ENCODE assay signal across 12 cellular contexts in genomic region chr9:134474656-134475050, GRCh38.
DNase-seq lines count a peak whose midpoint lies in the region; ATAC-seq and TF ChIP-seq lines count a peak whose summit lies in the region.
"Had no signal": no experiment of that assay in that cellular context is flagged by ENCODE, and none has a peak within 500 bp of the region (broad histone marks: within the 10 kb centered on the region; RNA-seq: fewer than 3 reads in every experiment).

No MANE protein-coding gene starts in this region.

- peak overlapping the region; percentile 99 for H3K27ac ChIP-seq in BLaER1
- peak overlapping the region; percentile 85; the same call in 1 of the 2 replicates for H3K27ac ChIP-seq in SK-N-MC
- peak overlapping the region; percentile 82 for H3K27ac ChIP-seq in left ventricle myocardium inferior (replicated peaks)
- peak overlapping the region in 3 of 4 donors; percentile 37 to 62 (median 50) for H3K27ac ChIP-seq in gastrocnemius medialis

- in situ Hi-C loops in gastrocnemius medialis (cut with MboI; ENCODE audit: low sequenced_read_pairs in 4 of 4) = loop anchor here in 1 of 4 donors (25.0 kb wide), 1 partner anchor 263 kb away; no protein-coding TSS in a partner anchor

- H3K36me3 ChIP-seq in BLaER1 (no peaks in the 10 kb centered on the region), SK-N-MC (ENCODE audit: insufficient read depth, low read length) (no peaks in the 10 kb centered on the region), left ventricle myocardium inferior (no peaks in the 10 kb centered on the region), gastrocnemius medialis (no peaks in the 10 kb centered on the region)

- no peak for TF ChIP-seq CTCF in left ventricle myocardium inferior (IDR thresholded peaks at IDR 0.05; ENCODE audit: borderline replicate concordance)
- TF ChIP-seq CTCF in gastrocnemius medialis (IDR thresholded peaks at IDR 0.05 in 4 of 5, conservative IDR thresholded peaks at IDR 0.05 in 1 of 5) = no peak

- H3K4me3 ChIP-seq in BLaER1 (peak overlapping the region; percentile 31; the same call in 1 of the 2 replicates), SK-N-MC (no peak overlapping the region), left ventricle myocardium inferior (peak overlapping the region; percentile 19), gastrocnemius medialis (no peak overlapping the region)

- H3K9me3 ChIP-seq in BLaER1 (peaks cover 4% of the 10 kb centered on the region; the same call in 1 of the 2 replicates), SK-N-MC (ENCODE audit: low read depth, low read length) (no peaks in the 10 kb centered on the region), left ventricle myocardium inferior (replicated peaks) (no peaks in the 10 kb centered on the region), gastrocnemius medialis (no peaks in the 10 kb centered on the region)

- ATAC-seq in gastrocnemius medialis = no peak
- ATAC-seq in GM21737 (IDR thresholded peaks at IDR 0.05; ENCODE audit: unreplicated experiment) = no peak

- no peaks in the 10 kb centered on the region for H4K20me1 ChIP-seq in BLaER1

- intact Hi-C loops in left ventricle myocardium inferior (cut with micrococcal nuclease) (no loop called here), gastrocnemius medialis (cut with DNase I; ENCODE audit: low total_unique reads) (no loop called here)

- no peak for TF ChIP-seq POLR2A in gastrocnemius medialis (IDR thresholded peaks at IDR 0.05)

- H3K4me2 ChIP-seq in BLaER1 = peak overlapping the region; percentile 95

- no peaks in the 10 kb centered on the region for H3K27me3 ChIP-seq in BLaER1
- H3K27me3 ChIP-seq in left ventricle myocardium inferior (ENCODE audit: low read depth) = no peaks in the 10 kb centered on the region
- peaks cover 0 to 1% (median 0%) of the 10 kb centered on the region in 3 donors for H3K27me3 ChIP-seq in gastrocnemius medialis

- H3K9ac ChIP-seq in BLaER1 (peak overlapping the region; percentile 93), SK-N-MC (ENCODE audit: insufficient read length) (peak overlapping the region; percentile 76)

- no peak for DNase-seq in SK-N-MC (ENCODE audit: low read depth, low spot score)
- no peak for DNase-seq in left ventricle myocardium inferior
- DNase-seq in gastrocnemius medialis = no peak
- DNase-seq in DMS53 (lab: John Stamatoyannopoulos, UW) = no peak
- DNase-seq in GM19240 (ENCODE audit: insufficient read length, low spot score) = no peak
- no peak for DNase-seq in NCI-H1694 treated with DMSO at 0.1 percent for 48 hours (lab: John Stamatoyannopoulos, UW)
- DNase-seq: activated CD4-positive, alpha-beta T cell treated with anti-CD3 and anti-CD28 coated beads for 4 hours; C1 segment of cervical spinal cord; NCI-H1048; occipital lobe had no signal

- H3K4me1 ChIP-seq in BLaER1 = peaks cover 88% of the 10 kb centered on the region
- peaks cover 41% of the 10 kb centered on the region for H3K4me1 ChIP-seq in left ventricle myocardium inferior
- peaks cover 9 to 10% of the 10 kb centered on the region in 2 donors for H3K4me1 ChIP-seq in gastrocnemius medialis

Comparison
In these comparisons a context has a peak if more than half of its experiments do, and no peak if none do; other contexts are left out.
1. H3K4me3 ChIP-seq: peak in BLaER1 (single experiment) and left ventricle myocardium inferior (single experiment); none in SK-N-MC (single experiment) and gastrocnemius medialis (0 of 4).
2. Peak in every context shown above with its lines, with median percentiles within 50 percentile points of each other: H3K27ac ChIP-seq.